Comparison of ENCODE assay signal across 9 cellular contexts in the genomic region with DNA sequence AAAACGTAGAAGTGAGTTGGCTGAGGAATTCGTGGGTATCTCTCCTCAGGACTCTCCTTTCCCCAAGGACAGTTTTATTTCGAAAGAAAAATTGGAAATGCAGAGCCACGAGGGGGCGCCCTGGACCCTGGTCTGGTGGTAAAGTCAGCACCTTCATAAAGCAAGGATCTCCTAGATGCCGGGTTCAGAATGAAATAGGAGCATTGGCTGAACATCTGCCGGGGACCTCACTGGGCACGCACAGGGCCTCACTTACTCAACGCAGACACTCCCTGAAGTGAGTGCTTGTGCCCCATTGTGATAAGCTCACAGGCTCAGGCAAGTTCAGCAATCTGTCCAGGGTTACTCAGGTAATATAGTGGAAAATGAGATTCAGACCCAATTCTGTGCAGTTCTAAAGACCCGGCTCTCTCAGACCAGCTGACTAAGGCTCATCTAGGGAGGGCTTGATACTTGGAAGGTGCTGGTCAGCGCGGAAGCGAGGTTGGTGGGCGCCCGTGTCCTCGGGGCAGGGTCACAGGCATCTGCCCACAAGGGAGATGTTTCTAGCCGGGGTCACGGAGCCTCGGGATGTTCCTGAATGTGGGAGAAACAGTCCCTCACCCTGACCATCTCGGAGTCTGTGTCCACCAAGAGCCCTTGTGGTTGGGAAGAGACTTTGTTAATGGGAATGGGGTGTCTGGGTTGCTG. TPM values are rescaled to one million over a fixed set of nuclear protein-coding genes. Genes with fewer than 3 reads are reported as not detected.
DNase-seq lines count a peak whose midpoint lies in the region; ATAC-seq and TF ChIP-seq lines count a peak whose summit lies in the region.
"Had no signal": no experiment of that assay in that cellular context is flagged by ENCODE, and none has a peak within 500 bp of the region (broad histone marks: within the 10 kb centered on the region; RNA-seq: fewer than 3 reads in every experiment).

No MANE protein-coding gene starts in this region.

- no peak for TF ChIP-seq POLR2A in heart left ventricle (IDR thresholded peaks at IDR 0.05)

- peaks cover 4% of the 10 kb centered on the region for H3K4me1 Mint-ChIP-seq in activated T-helper 2 cell treated with anti-CD3 and anti-CD28 coated beads, Interferon-gamma antibody, Interleukin-2, Interleukin-4, amounts not matched to agents 10 μg/mL and 5 μg/mL and 100 μg/mL, durations not matched to agents 14 hours and 24 hours and 36 hours (ENCODE audit: low read depth)

- H3K79me2 ChIP-seq in DND-41 (ENCODE audit: insufficient read depth, low read length) (no peaks in the 10 kb centered on the region), PC-3 (ENCODE audit: low read length) (no peaks in the 10 kb centered on the region)

- no peak overlapping the region for H3K27ac Mint-ChIP-seq in activated T-helper 2 cell treated with anti-CD3 and anti-CD28 coated beads, Interferon-gamma antibody, Interleukin-2, Interleukin-4, amounts not matched to agents 10 μg/mL and 5 μg/mL and 100 μg/mL, durations not matched to agents 14 hours and 24 hours and 36 hours

- H3K4me3 ChIP-seq in DND-41 (ENCODE audit: low read depth in 1 of 2, low read length in 2 of 2) (no peak overlapping the region), PC-3 (ENCODE audit: low read length) (no peak overlapping the region), heart left ventricle (no peak overlapping the region)
- H3K4me3 ChIP-seq: thoracic aorta had no signal

- H3K27ac ChIP-seq in DND-41 (ENCODE audit: low read length) (no peak overlapping the region), PC-3 (ENCODE audit: low read length) (no peak overlapping the region), heart left ventricle (no peak overlapping the region)
- H3K27ac ChIP-seq: thoracic aorta had no signal

- DNase-seq in DND-41 (peak; percentile 71), KG1 (lab: John Stamatoyannopoulos, UW) (peak; percentile 35), PC-3 (peak; percentile 83), heart left ventricle (peak in 2 of 5 donors; percentile 32 to 43), sciatic nerve (ENCODE audit: low spot score) (peak; percentile 77)
- DNase-seq in activated T-helper 2 cell treated with anti-CD3 and anti-CD28 coated beads, Interferon-gamma antibody, Interleukin-2, Interleukin-4, amounts not matched to agents 10 μg/mL and 5 μg/mL and 100 μg/mL, durations not matched to agents 14 hours and 24 hours and 36 hours (ENCODE audit: low spot score), result peak; percentile 28

- H3F3A ChIP-seq in PC-3 (ENCODE audit: low read length, unreplicated experiment), result no peaks in the 10 kb centered on the region

- no peaks in the 10 kb centered on the region for H3K9me3 ChIP-seq in DND-41 (ENCODE audit: insufficient read depth, low read length, severe bottlenecking)
- H3K9me3 ChIP-seq in PC-3 (ENCODE audit: low read length), result no peaks in the 10 kb centered on the region
- H3K9me3 ChIP-seq in heart left ventricle, result no peaks in the 10 kb centered on the region
- H3K9me3 ChIP-seq: thoracic aorta had no signal

- WGBS in heart left ventricle, 4 donors, result 43 to 47% (median 44%) methylated on average over 20 of the region's 20 CpGs

- peaks cover 19% of the 10 kb centered on the region for H3K27me3 ChIP-seq in DND-41 (ENCODE audit: insufficient read depth, low read length, poor library complexity)
- peaks cover 40% of the 10 kb centered on the region for H3K27me3 ChIP-seq in PC-3 (ENCODE audit: low read length)
- H3K27me3 ChIP-seq in heart left ventricle, result peaks cover 15 to 68% (median 26%) of the 10 kb centered on the region in 9 donors

- TF ChIP-seq CTCF in DND-41 (IDR thresholded peaks at IDR 0.05; ENCODE audit: borderline replicate concordance, extremely low read depth, low read length, poor library complexity, severe bottlenecking) (peak; percentile 72), PC-3 (conservative IDR thresholded peaks at IDR 0.05; ENCODE audit: low read depth, low read length) (peak; percentile 89), heart left ventricle (IDR thresholded peaks at IDR 0.05) (peak; percentile 32 to 72 (median 52))

- H3K36me3 ChIP-seq in DND-41 (ENCODE audit: insufficient read depth, low read length) (no peaks in the 10 kb centered on the region), PC-3 (ENCODE audit: low read depth, low read length) (no peaks in the 10 kb centered on the region), heart left ventricle (no peaks in the 10 kb centered on the region)
- H3K36me3 ChIP-seq: thoracic aorta had no signal

- CTCF ChIA-PET in PC-3 (lab: Charles Lee), result no interaction called here

- ATAC-seq in DND-41 (ENCODE audit: insufficient read depth, low read depth) (peak; percentile 66), PC-3 (peak; percentile 71), heart left ventricle (no peak), sciatic nerve (no peak), HG02763 (IDR thresholded peaks at IDR 0.05; ENCODE audit: unreplicated experiment) (no peak), HG03039 (IDR thresholded peaks at IDR 0.05; ENCODE audit: unreplicated experiment) (no peak)

- H3K4me1 ChIP-seq in DND-41 (ENCODE audit: insufficient read depth, low read length) (no peaks in the 10 kb centered on the region), PC-3 (ENCODE audit: insufficient read depth, low read length) (no peaks in the 10 kb centered on the region), heart left ventricle (peaks cover 0 to 15% (median 0%) of the 10 kb centered on the region in 12 donors)

- no peaks in the 10 kb centered on the region for H3K9me2 ChIP-seq in PC-3 (replicated peaks; ENCODE audit: low read length)

- H4K20me1 ChIP-seq in DND-41 (ENCODE audit: insufficient read depth, low read length) (no peaks in the 10 kb centered on the region; the same call in 1 of the 2 replicates), PC-3 (ENCODE audit: low read length) (no peaks in the 10 kb centered on the region)

- H3K9ac ChIP-seq in DND-41 (ENCODE audit: low read depth, low read length) (no peak overlapping the region), PC-3 (ENCODE audit: low read length) (no peak overlapping the region)

- H3K27me3 Mint-ChIP-seq in activated T-helper 2 cell treated with anti-CD3 and anti-CD28 coated beads, Interferon-gamma antibody, Interleukin-2, Interleukin-4, amounts not matched to agents 10 μg/mL and 5 μg/mL and 100 μg/mL, durations not matched to agents 14 hours and 24 hours and 36 hours (ENCODE audit: low read depth), result peaks cover 27% of the 10 kb centered on the region

- H3K9me3 Mint-ChIP-seq in activated T-helper 2 cell treated with anti-CD3 and anti-CD28 coated beads, Interferon-gamma antibody, Interleukin-2, Interleukin-4, amounts not matched to agents 10 μg/mL and 5 μg/mL and 100 μg/mL, durations not matched to agents 14 hours and 24 hours and 36 hours, result no peaks in the 10 kb centered on the region

- H2AFZ ChIP-seq in DND-41 (ENCODE audit: low read depth, low read length) (no peak overlapping the region), PC-3 (ENCODE audit: low read length) (no peak overlapping the region)

- no peak overlapping the region for H3K4me3 Mint-ChIP-seq in activated T-helper 2 cell treated with anti-CD3 and anti-CD28 coated beads, Interferon-gamma antibody, Interleukin-2, Interleukin-4, amounts not matched to agents 10 μg/mL and 5 μg/mL and 100 μg/mL, durations not matched to agents 14 hours and 24 hours and 36 hours (ENCODE audit: low read depth)

- no peaks in the 10 kb centered on the region for H3K36me3 Mint-ChIP-seq in activated T-helper 2 cell treated with anti-CD3 and anti-CD28 coated beads, Interferon-gamma antibody, Interleukin-2, Interleukin-4, amounts not matched to agents 10 μg/mL and 5 μg/mL and 100 μg/mL, durations not matched to agents 14 hours and 24 hours and 36 hours (ENCODE audit: low read depth)

- POLR2A ChIA-PET in PC-3 (lab: Charles Lee; ENCODE audit: unreplicated experiment), result no interaction called here

- no TSS peak for BruUV-seq in PC-3 (replicated peaks; lab: Mats Ljungman, UMichigan)

- no peak overlapping the region for H3K4me2 ChIP-seq in DND-41 (ENCODE audit: insufficient read depth, low read length)
- no peak overlapping the region for H3K4me2 ChIP-seq in PC-3 (ENCODE audit: low read length)

- intact Hi-C loops in PC-3 (cut with micrococcal nuclease), result loop anchor here (1.0 kb wide), 1 partner anchor 295 kb away; no protein-coding TSS in a partner anchor
- intact Hi-C loops in activated T-helper 2 cell treated with anti-CD3 and anti-CD28 coated beads, Interferon-gamma antibody, Interleukin-2, Interleukin-4, amounts not matched to agents 10 μg/mL and 5 μg/mL and 100 μg/mL, durations not matched to agents 14 hours and 24 hours and 36 hours (cut with micrococcal nuclease), result no loop called here
- intact Hi-C loops in heart left ventricle (cut with DNase I), result loop anchor here in 5 of 10 donors (5.0 to 10.0 kb wide), 4 partner anchors 171 to 298 kb away; no protein-coding TSS in a partner anchor
- intact Hi-C loops in sciatic nerve (cut with DNase I), result loop anchor here (10.0 kb wide), 1 partner anchor 301 kb away; no protein-coding TSS in a partner anchor

RNA-seq across cellular contexts. Expression of a gene that starts 55.7 kb away (rescaled TPM):
- total RNA-seq in PC-3 (2014; rRNA removed) (10.1 and 12.2 TPM in 2 replicates), heart left ventricle (10 to 100 TPM in 8 of 9 donors, 1 to 10 TPM in 1; 9.4 to 24.3 (median 16.5) TPM), sciatic nerve (32.5 TPM)
- 240 TPM in 2 replicates for total RNA-seq in activated T-helper 2 cell treated with anti-CD3 and anti-CD28 coated beads, Interferon-gamma antibody, Interleukin-2, Interleukin-4, amounts not matched to agents 10 μg/mL and 5 μg/mL and 100 μg/mL, durations not matched to agents 14 hours and 24 hours and 36 hours
- polyA plus RNA-seq in heart left ventricle, result 1 to 10 TPM; 4.5 to 9.9 TPM

Comparison
In these comparisons a context has a peak if more than half of its experiments do, and no peak if none do; other contexts are left out.
1. ATAC-seq: peak in DND-41 (single experiment) and PC-3 (single experiment); none in heart left ventricle (0 of 4), sciatic nerve (single experiment), HG02763 (single experiment) and HG03039 (single experiment).
2. Peak in every context shown above with its lines, with median percentiles within 50 percentile points of each other: CTCF ChIP-seq.